27 cellular contexts compared by ENCODE assay signal in genomic region chr7:133299620-133300019, GRCh38.
"Had no signal": no experiment of that assay in that cellular context is flagged by ENCODE, and none has a peak within 500 bp of the region (broad histone marks: within the 10 kb centered on the region; RNA-seq: fewer than 3 reads in every experiment).

No MANE protein-coding gene starts in this region.

- DNase-seq: activated CD4-positive, alpha-beta memory T cell treated with anti-CD3 and anti-CD28 coated beads for 36 hours; activated CD4-positive, alpha-beta T cell treated with anti-CD3 and anti-CD28 coated beads for 36 hours; activated CD4-positive, alpha-beta T cell treated with anti-CD3 and anti-CD28 coated beads, Interleukin-2, amount 10 ng/mL, durations not matched to agents 24 days and 14 days; activated CD4-positive, CD25-positive, alpha-beta regulatory T cell; activated CD4-positive, CD25-positive, alpha-beta regulatory T cell treated with anti-CD3 and anti-CD28 coated beads, Interleukin-2, amount 50 U/mL, for 72 hours; activated CD8-positive, alpha-beta memory T cell treated with anti-CD3 and anti-CD28 coated beads, Interleukin-2, amount 10 ng/mL, durations not matched to agents 7 days and 5 days; activated CD8-positive, alpha-beta memory T cell treated with anti-CD3 and anti-CD28 coated beads, Interleukin-2, amount 50 U/mL, for 4 hours; activated CD8-positive, alpha-beta T cell treated with anti-CD3 and anti-CD28 coated beads, Interleukin-2, amount 10 ng/mL, durations not matched to agents 7 days and 5 days; activated effector memory CD4-positive, alpha-beta T cell treated with anti-CD3 and anti-CD28 coated beads, Interleukin-2, amount 50 U/mL, for 16 hours; activated naive CD4-positive, alpha-beta T cell treated with anti-CD3 and anti-CD28 coated beads for 36 hours; activated naive CD8-positive, alpha-beta T cell treated with anti-CD3 and anti-CD28 coated beads for 36 hours; activated naive CD8-positive, alpha-beta T cell treated with anti-CD3 and anti-CD28 coated beads, Interleukin-2, amount 50 U/mL, for 24 hours; activated T-cell treated with anti-CD3 and anti-CD28 coated beads, Interleukin-2, amount 50 U/mL, for 1 hour; activated T-cell treated with anti-CD3 and anti-CD28 coated beads, Interleukin-2, amount 50 U/mL, for 48 hours; adrenal gland; amygdala; aorta; brain microvascular endothelial cell; dorsolateral prefrontal cortex; effector memory CD4-positive, alpha-beta T cell; endodermal cell; foreskin fibroblast; heart left ventricle; T-helper 2 cell had no signal

- FAIRE-seq: bronchial epithelial cell, frontal cortex had no signal

- ATAC-seq: activated CD4-positive, alpha-beta T cell treated with anti-CD3 and anti-CD28 coated beads for 36 hours; activated CD8-positive, alpha-beta memory T cell treated with anti-CD3 and anti-CD28 coated beads, Interleukin-2, amount 10 ng/mL, durations not matched to agents 7 days and 5 days; activated CD8-positive, alpha-beta T cell treated with anti-CD3 and anti-CD28 coated beads, Interleukin-2, amount 10 ng/mL, durations not matched to agents 7 days and 5 days; activated naive CD8-positive, alpha-beta T cell treated with anti-CD3 and anti-CD28 coated beads, Interleukin-2, amount 50 U/mL, for 24 hours; esophagus mucosa; heart left ventricle had no signal
